2 cellular contexts compared by ENCODE assay signal in the genomic region with DNA sequence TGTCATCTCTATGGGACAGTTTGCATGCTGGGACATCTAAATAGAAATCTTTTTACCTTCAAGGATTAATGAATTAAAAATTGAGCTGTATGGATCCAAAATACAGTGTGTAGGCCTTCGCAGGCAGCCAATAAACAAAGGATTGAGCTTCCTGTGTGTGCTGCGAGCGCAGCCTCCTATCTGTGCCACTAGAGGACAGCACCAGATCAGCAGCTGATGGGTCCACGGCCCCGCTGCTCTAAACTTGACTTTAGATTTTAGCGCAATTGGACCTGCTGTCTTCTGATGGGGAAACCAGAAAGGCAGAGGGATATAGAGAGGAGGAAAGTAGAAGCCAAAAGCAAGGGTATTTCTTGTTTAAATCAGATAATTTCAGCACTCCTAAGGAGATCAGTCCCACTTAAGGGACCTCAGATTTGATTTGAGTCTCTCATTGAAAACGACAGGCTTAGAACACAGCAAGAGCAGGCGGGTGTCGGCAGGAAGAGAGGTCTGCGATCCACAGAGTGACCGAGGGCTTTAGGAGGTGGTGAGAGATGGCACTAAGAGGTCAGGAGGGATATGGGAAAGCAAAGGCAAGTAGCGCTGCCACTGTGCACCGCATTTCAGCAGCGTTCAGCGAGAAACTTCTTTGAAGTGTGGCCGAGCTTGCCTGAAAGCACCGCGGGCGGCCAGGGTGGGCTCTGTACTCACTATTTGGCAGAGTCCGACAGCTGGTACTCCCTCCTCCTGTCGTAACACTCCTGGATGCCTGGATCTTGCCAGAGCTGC.
TF ChIP-seq lines count a peak whose summit lies in the region.

No MANE protein-coding gene starts in this region.

TF ChIP-seq in HCT116, 20 proteins besides CTCF, POLR2A, EP300 and RAD21 (continued from another document):
- TF ChIP-seq CEBPB (IDR thresholded peaks at IDR 0.05; ENCODE audit: low read depth) = no peak
- no peak for TF ChIP-seq ZNF274 (IDR thresholded peaks at IDR 0.05; ENCODE audit: low read depth, low read length)
- TF ChIP-seq FOSL1 (IDR thresholded peaks at IDR 0.05; ENCODE audit: low read depth) = no peak
TF ChIP-seq in HCT116: peak in this region for 0.

TF ChIP-seq in liver, 16 proteins besides CTCF, POLR2A, EP300 and RAD21 (continued from another document):
- TF ChIP-seq, protein P1, sequence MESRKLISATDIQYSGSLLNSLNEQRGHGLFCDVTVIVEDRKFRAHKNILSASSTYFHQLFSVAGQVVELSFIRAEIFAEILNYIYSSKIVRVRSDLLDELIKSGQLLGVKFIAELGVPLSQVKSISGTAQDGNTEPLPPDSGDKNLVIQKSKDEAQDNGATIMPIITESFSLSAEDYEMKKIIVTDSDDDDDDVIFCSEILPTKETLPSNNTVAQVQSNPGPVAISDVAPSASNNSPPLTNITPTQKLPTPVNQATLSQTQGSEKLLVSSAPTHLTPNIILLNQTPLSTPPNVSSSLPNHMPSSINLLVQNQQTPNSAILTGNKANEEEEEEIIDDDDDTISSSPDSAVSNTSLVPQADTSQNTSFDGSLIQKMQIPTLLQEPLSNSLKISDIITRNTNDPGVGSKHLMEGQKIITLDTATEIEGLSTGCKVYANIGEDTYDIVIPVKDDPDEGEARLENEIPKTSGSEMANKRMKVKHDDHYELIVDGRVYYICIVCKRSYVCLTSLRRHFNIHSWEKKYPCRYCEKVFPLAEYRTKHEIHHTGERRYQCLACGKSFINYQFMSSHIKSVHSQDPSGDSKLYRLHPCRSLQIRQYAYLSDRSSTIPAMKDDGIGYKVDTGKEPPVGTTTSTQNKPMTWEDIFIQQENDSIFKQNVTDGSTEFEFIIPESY (IDR thresholded peaks at IDR 0.05) = no peak
- TF ChIP-seq SP1 (IDR thresholded peaks at IDR 0.05) = no peak
